ENCODE assay signal across 1 cellular context in genomic region chr22:21982338-21982965, GRCh38.
TF ChIP-seq lines count a peak whose summit lies in the region.

TSS of gene TOP3B (minus strand) at chr22:21982787. CDS start at chr22:21975709, 7,078 bp downstream.

TF ChIP-seq in HEK293, 187 proteins besides CTCF, POLR2A, EP300 and RAD21 (continued from another document):
- TF ChIP-seq ZNF341 (tag by site-specific recombination; IDR thresholded peaks at IDR 0.05; ENCODE audit: low read depth) = 0 out of 2 replicates have a peak, but pooled peaks have one; percentile 26
- TF ChIP-seq ZNF785 (tag by site-specific recombination; IDR thresholded peaks at IDR 0.05) = peak; percentile 33; the same call in 1 of the 2 replicates
- peak; percentile 64 for TF ChIP-seq SP2 (tag by site-specific recombination; IDR thresholded peaks at IDR 0.05)
- TF ChIP-seq ZBTB10 (tag by site-specific recombination; IDR thresholded peaks at IDR 0.05) = peak; percentile 90; the same call in 1 of the 2 replicates
- peak; percentile 80 for TF ChIP-seq ZNF692 (tag by site-specific recombination; IDR thresholded peaks at IDR 0.05)
- 0 out of 2 replicates have a peak, but pooled peaks have one; percentile 16 for TF ChIP-seq PRDM6 (tag by site-specific recombination; IDR thresholded peaks at IDR 0.05)
- 0 out of 2 replicates have a peak, but pooled peaks have one; percentile 40 for TF ChIP-seq ZNF596 (tag by site-specific recombination; IDR thresholded peaks at IDR 0.05)
- TF ChIP-seq PATZ1 (tag by site-specific recombination; IDR thresholded peaks at IDR 0.05) = peak; percentile 68
- TF ChIP-seq ZNF433 (tag by site-specific recombination; IDR thresholded peaks at IDR 0.05; ENCODE audit: low read depth) = no peak
- no peak for TF ChIP-seq ZNF274 (IDR thresholded peaks at IDR 0.05; ENCODE audit: low read length)
- no peak for TF ChIP-seq ZNF274 (tag by site-specific recombination; IDR thresholded peaks at IDR 0.05; ENCODE audit: borderline replicate concordance)
- no peak for TF ChIP-seq ZNF645 (tag by site-specific recombination; IDR thresholded peaks at IDR 0.05)
- peak; percentile 24; the same call in 1 of the 2 replicates for TF ChIP-seq PRDM10 (tag by site-specific recombination; IDR thresholded peaks at IDR 0.05)
- peak; percentile 71 for TF ChIP-seq ZIC2 (tag by site-specific recombination; IDR thresholded peaks at IDR 0.05)
- peak; percentile 74 for TF ChIP-seq ZNF629 (tag by site-specific recombination; IDR thresholded peaks at IDR 0.05)
- no peak for TF ChIP-seq ZNF26 (tag by site-specific recombination; IDR thresholded peaks at IDR 0.05)
- peak; percentile 74 for TF ChIP-seq ZBTB17 (tag by site-specific recombination; IDR thresholded peaks at IDR 0.05)
- peak; percentile 76; the same call in 1 of the 2 replicates for TF ChIP-seq ZSCAN18 (tag by site-specific recombination; IDR thresholded peaks at IDR 0.05)
- TF ChIP-seq ZNF521 (tag by site-specific recombination; IDR thresholded peaks at IDR 0.05) = no peak
- TF ChIP-seq SP7 (tag by site-specific recombination; IDR thresholded peaks at IDR 0.05) = peak; percentile 92
- no peak for TF ChIP-seq ZNF704 (tag by site-specific recombination; IDR thresholded peaks at IDR 0.05)
- peak; percentile 85; the same call in 1 of the 2 replicates for TF ChIP-seq ZFP41 (tag by site-specific recombination; IDR thresholded peaks at IDR 0.05; ENCODE audit: borderline replicate concordance)
